ENCODE assay signal across 21 cellular contexts in the genomic region with DNA sequence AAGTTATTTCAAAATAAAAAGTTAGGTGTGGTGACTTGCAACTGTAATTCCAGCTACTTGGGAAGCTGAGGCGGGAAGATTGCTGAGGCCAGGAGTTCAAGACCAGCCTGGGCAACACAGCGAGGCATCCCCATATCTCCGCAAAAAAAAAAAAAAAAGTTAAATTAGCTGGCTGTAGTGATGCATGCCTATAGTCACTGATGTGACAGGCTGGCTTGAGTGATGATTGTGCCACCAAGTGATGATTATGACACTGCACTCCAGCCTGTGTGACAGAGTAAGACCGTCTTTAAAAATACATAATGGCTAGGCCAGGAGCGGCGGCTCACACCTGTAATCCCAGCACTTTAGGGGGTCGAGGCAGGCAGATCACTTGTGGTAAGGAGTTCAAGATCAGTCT. TPM values are rescaled to one million over a fixed set of nuclear protein-coding genes. Genes with fewer than 3 reads are reported as not detected.
DNase-seq lines count a peak whose midpoint lies in the region; ATAC-seq lines count a peak whose summit lies in the region.
"Had no signal": no experiment of that assay in that cellular context is flagged by ENCODE, and none has a peak within 500 bp of the region (broad histone marks: within the 10 kb centered on the region; RNA-seq: fewer than 3 reads in every experiment).

No MANE protein-coding gene starts in this region.

- CTCF ChIA-PET in activated CD4-positive, alpha-beta T cell treated with anti-CD3 and anti-CD28 coated beads, Interleukin-2, amount 10 ng/mL, durations not matched to agents 7 days and 5 days (lab: Charles Lee) = interaction anchor here (1.2 to 5.5 kb wide), 3 partner anchors 10 to 14 kb away, joined by 3 to 27 read pairs (median 4); a partner anchor contains a TSS
- CTCF ChIA-PET in activated CD8-positive, alpha-beta memory T cell treated with anti-CD3 and anti-CD28 coated beads, Interleukin-2, amount 10 ng/mL, durations not matched to agents 7 days and 5 days (lab: Charles Lee) = interaction anchor here (0.8 to 1.6 kb wide), 4 partner anchors 11 to 163 kb away, joined by 3 to 7 read pairs (median 4); a partner anchor contains a TSS

- no peak overlapping the region for H3K4me3 Mint-ChIP-seq in activated CD4-positive, alpha-beta T cell treated with anti-CD3 and anti-CD28 coated beads, Interleukin-2, amount 10 ng/mL, durations not matched to agents 7 days and 5 days
- H3K4me3 Mint-ChIP-seq in activated CD8-positive, alpha-beta memory T cell treated with anti-CD3 and anti-CD28 coated beads, Interleukin-2, amount 10 ng/mL, durations not matched to agents 7 days and 5 days = no peak overlapping the region
- peak overlapping the region; percentile 39 for H3K4me3 Mint-ChIP-seq in T-helper 17 cell
- no peak overlapping the region for H3K4me3 Mint-ChIP-seq in activated naive CD8-positive, alpha-beta T cell treated with anti-CD3 and anti-CD28 coated beads, Interleukin-2, amount 50 U/mL, for 24 hours
- H3K4me3 Mint-ChIP-seq: CD4-positive, CD25-positive, alpha-beta regulatory T cell; CD8-positive, alpha-beta T cell; GM23338; H9 had no signal

- no peak for DNase-seq in activated CD4-positive, alpha-beta T cell treated with anti-CD3 and anti-CD28 coated beads, Interleukin-2, amount 10 ng/mL, durations not matched to agents 7 days and 5 days
- no peak for DNase-seq in activated CD4-positive, alpha-beta T cell treated with anti-CD3 and anti-CD28 coated beads, Interleukin-2, amount 50 U/mL, for 48 hours
- no peak for DNase-seq in activated CD8-positive, alpha-beta memory T cell treated with anti-CD3 and anti-CD28 coated beads, Interleukin-2, amount 10 ng/mL, durations not matched to agents 7 days and 5 days
- no peak for DNase-seq in activated CD8-positive, alpha-beta memory T cell treated with anti-CD3 and anti-CD28 coated beads, Interleukin-2, amount 50 U/mL, for 48 hours
- DNase-seq in T-helper 17 cell (no peak), C1 segment of cervical spinal cord (lab: John Stamatoyannopoulos, UW) (no peak), D341Med (ENCODE audit: low spot score) (no peak)
- DNase-seq in activated naive CD8-positive, alpha-beta T cell treated with anti-CD3 and anti-CD28 coated beads, Interleukin-2, amount 50 U/mL, for 24 hours = no peak
- DNase-seq: Caco-2; CD4-positive, CD25-positive, alpha-beta regulatory T cell; CD8-positive, alpha-beta T cell; DMS 273 treated with DMSO at 0.1 percent for 48 hours; DMS79; EL; GDM1; H9 had no signal

- ATAC-seq in activated CD8-positive, alpha-beta memory T cell treated with anti-CD3 and anti-CD28 coated beads, Interleukin-2, amount 10 ng/mL, durations not matched to agents 7 days and 5 days = no peak
- ATAC-seq in T-helper 17 cell = no peak
- ATAC-seq in activated naive CD8-positive, alpha-beta T cell treated with anti-CD3 and anti-CD28 coated beads, Interleukin-2, amount 50 U/mL, for 24 hours = peak; percentile 25
- ATAC-seq: CD8-positive, alpha-beta T cell; GM12878; GM23338; HCT116 had no signal

- H3K9me3 ChIP-seq in T-helper 17 cell (ENCODE audit: control insufficient read depth, low read length, poor library complexity, severe bottlenecking) = no peaks in the 10 kb centered on the region
- H3K9me3 ChIP-seq: Caco-2 had no signal

- H3K9me3 Mint-ChIP-seq in activated CD4-positive, alpha-beta T cell treated with anti-CD3 and anti-CD28 coated beads, Interleukin-2, amount 10 ng/mL, durations not matched to agents 7 days and 5 days = no peaks in the 10 kb centered on the region
- H3K9me3 Mint-ChIP-seq in activated CD8-positive, alpha-beta memory T cell treated with anti-CD3 and anti-CD28 coated beads, Interleukin-2, amount 10 ng/mL, durations not matched to agents 7 days and 5 days (ENCODE audit: low read depth) = no peaks in the 10 kb centered on the region
- no peaks in the 10 kb centered on the region for H3K9me3 Mint-ChIP-seq in activated naive CD8-positive, alpha-beta T cell treated with anti-CD3 and anti-CD28 coated beads, Interleukin-2, amount 50 U/mL, for 24 hours
- H3K9me3 Mint-ChIP-seq: CD8-positive, alpha-beta T cell; GM23338; H9 had no signal

- no peaks in the 10 kb centered on the region for H3K27me3 Mint-ChIP-seq in activated CD4-positive, alpha-beta T cell treated with anti-CD3 and anti-CD28 coated beads, Interleukin-2, amount 10 ng/mL, durations not matched to agents 7 days and 5 days
- H3K27me3 Mint-ChIP-seq in activated CD8-positive, alpha-beta memory T cell treated with anti-CD3 and anti-CD28 coated beads, Interleukin-2, amount 10 ng/mL, durations not matched to agents 7 days and 5 days = no peaks in the 10 kb centered on the region
- no peaks in the 10 kb centered on the region for H3K27me3 Mint-ChIP-seq in T-helper 17 cell
- H3K27me3 Mint-ChIP-seq in activated naive CD8-positive, alpha-beta T cell treated with anti-CD3 and anti-CD28 coated beads, Interleukin-2, amount 50 U/mL, for 24 hours = no peaks in the 10 kb centered on the region
- H3K27me3 Mint-ChIP-seq: CD4-positive, CD25-positive, alpha-beta regulatory T cell had no signal

- H3K4me1 Mint-ChIP-seq in activated CD4-positive, alpha-beta T cell treated with anti-CD3 and anti-CD28 coated beads, Interleukin-2, amount 10 ng/mL, durations not matched to agents 7 days and 5 days = peaks cover 16% of the 10 kb centered on the region
- H3K4me1 Mint-ChIP-seq in activated CD8-positive, alpha-beta memory T cell treated with anti-CD3 and anti-CD28 coated beads, Interleukin-2, amount 10 ng/mL, durations not matched to agents 7 days and 5 days = peaks cover 41% of the 10 kb centered on the region
- peaks cover 2% of the 10 kb centered on the region for H3K4me1 Mint-ChIP-seq in T-helper 17 cell
- no peaks in the 10 kb centered on the region for H3K4me1 Mint-ChIP-seq in activated naive CD8-positive, alpha-beta T cell treated with anti-CD3 and anti-CD28 coated beads, Interleukin-2, amount 50 U/mL, for 24 hours
- H3K4me1 Mint-ChIP-seq: GM23338, H9 had no signal

- H3K36me3 Mint-ChIP-seq in activated CD4-positive, alpha-beta T cell treated with anti-CD3 and anti-CD28 coated beads, Interleukin-2, amount 10 ng/mL, durations not matched to agents 7 days and 5 days (ENCODE audit: low read depth) = peaks cover 39% of the 10 kb centered on the region
- H3K36me3 Mint-ChIP-seq in activated CD8-positive, alpha-beta memory T cell treated with anti-CD3 and anti-CD28 coated beads, Interleukin-2, amount 10 ng/mL, durations not matched to agents 7 days and 5 days = peaks cover 42% of the 10 kb centered on the region
- H3K36me3 Mint-ChIP-seq in T-helper 17 cell (ENCODE audit: low read depth) = no peaks in the 10 kb centered on the region
- peaks cover 41% of the 10 kb centered on the region for H3K36me3 Mint-ChIP-seq in activated naive CD8-positive, alpha-beta T cell treated with anti-CD3 and anti-CD28 coated beads, Interleukin-2, amount 50 U/mL, for 24 hours (ENCODE audit: low read depth)

- POLR2A ChIA-PET in activated CD4-positive, alpha-beta T cell treated with anti-CD3 and anti-CD28 coated beads, Interleukin-2, amount 10 ng/mL, durations not matched to agents 7 days and 5 days (lab: Charles Lee) = interaction anchor here (1.1 kb wide), 1 partner anchor 171 kb away, joined by 3 read pairs; no protein-coding TSS in a partner anchor

- peak overlapping the region; percentile 31 for H3K27ac Mint-ChIP-seq in activated CD4-positive, alpha-beta T cell treated with anti-CD3 and anti-CD28 coated beads, Interleukin-2, amount 10 ng/mL, durations not matched to agents 7 days and 5 days
- peak overlapping the region; percentile 72 for H3K27ac Mint-ChIP-seq in activated CD8-positive, alpha-beta memory T cell treated with anti-CD3 and anti-CD28 coated beads, Interleukin-2, amount 10 ng/mL, durations not matched to agents 7 days and 5 days
- H3K27ac Mint-ChIP-seq in T-helper 17 cell = no peak overlapping the region
- H3K27ac Mint-ChIP-seq in activated naive CD8-positive, alpha-beta T cell treated with anti-CD3 and anti-CD28 coated beads, Interleukin-2, amount 50 U/mL, for 24 hours = no peak overlapping the region
- H3K27ac Mint-ChIP-seq: CD4-positive, CD25-positive, alpha-beta regulatory T cell; CD8-positive, alpha-beta T cell; GM23338; H9 had no signal

RNA-seq across cellular contexts. Expression of a gene that starts 11.5 kb away (rescaled TPM):
- 10 to 100 TPM; 70.9 to 71.3 TPM for total RNA-seq in activated CD4-positive, alpha-beta T cell treated with anti-CD3 and anti-CD28 coated beads, Interleukin-2, amount 10 ng/mL, durations not matched to agents 7 days and 5 days
- 10 to 100 TPM; 70.8 to 79.8 TPM for total RNA-seq in activated CD8-positive, alpha-beta memory T cell treated with anti-CD3 and anti-CD28 coated beads, Interleukin-2, amount 10 ng/mL, durations not matched to agents 7 days and 5 days
- total RNA-seq in T-helper 17 cell = 10 to 100 TPM; 67.6 to 83.3 TPM

RNA-seq across cellular contexts. Expression of a gene that starts 12.2 kb away (rescaled TPM):
- total RNA-seq in activated CD4-positive, alpha-beta T cell treated with anti-CD3 and anti-CD28 coated beads, Interleukin-2, amount 10 ng/mL, durations not matched to agents 7 days and 5 days = 100 to 1,000 TPM; 387 to 417 TPM
- total RNA-seq in activated CD8-positive, alpha-beta memory T cell treated with anti-CD3 and anti-CD28 coated beads, Interleukin-2, amount 10 ng/mL, durations not matched to agents 7 days and 5 days = 100 to 1,000 TPM; 399 to 472 TPM
- total RNA-seq in T-helper 17 cell = 100 to 1,000 TPM; 193 to 211 TPM

RNA-seq across cellular contexts. Expression of a gene that starts 25.0 kb away (rescaled TPM):
- total RNA-seq in activated CD4-positive, alpha-beta T cell treated with anti-CD3 and anti-CD28 coated beads, Interleukin-2, amount 10 ng/mL, durations not matched to agents 7 days and 5 days = 1 to 10 TPM; 1.1 to 1.7 TPM
- total RNA-seq in activated CD8-positive, alpha-beta memory T cell treated with anti-CD3 and anti-CD28 coated beads, Interleukin-2, amount 10 ng/mL, durations not matched to agents 7 days and 5 days = under 1 TPM; 0.23 to 0.47 TPM
- under 1 TPM; 0.21 to 0.99 TPM for total RNA-seq in T-helper 17 cell
- total RNA-seq: CD4-positive, CD25-positive, alpha-beta regulatory T cell had no signal

RNA-seq across cellular contexts. Expression of a gene that starts 28.3 kb away (rescaled TPM):
- not detected for total RNA-seq in activated CD4-positive, alpha-beta T cell treated with anti-CD3 and anti-CD28 coated beads, Interleukin-2, amount 10 ng/mL, durations not matched to agents 7 days and 5 days
- not detected for total RNA-seq in activated CD8-positive, alpha-beta memory T cell treated with anti-CD3 and anti-CD28 coated beads, Interleukin-2, amount 10 ng/mL, durations not matched to agents 7 days and 5 days
- total RNA-seq in T-helper 17 cell = not detected
- total RNA-seq: A172; A673; CD4-positive, CD25-positive, alpha-beta regulatory T cell; CD8-positive, alpha-beta T cell; GM12878 had no signal

RNA-seq across cellular contexts. Expression of a gene that starts 40.9 kb away (rescaled TPM):
- total RNA-seq in activated CD4-positive, alpha-beta T cell treated with anti-CD3 and anti-CD28 coated beads, Interleukin-2, amount 10 ng/mL, durations not matched to agents 7 days and 5 days = not detected
- total RNA-seq in activated CD8-positive, alpha-beta memory T cell treated with anti-CD3 and anti-CD28 coated beads, Interleukin-2, amount 10 ng/mL, durations not matched to agents 7 days and 5 days = not detected
- total RNA-seq in T-helper 17 cell = not detected
- total RNA-seq: A172; A673; CD4-positive, CD25-positive, alpha-beta regulatory T cell; CD8-positive, alpha-beta T cell; GM12878 had no signal

Comparison
In these comparisons a context has a peak if more than half of its experiments do, and no peak if none do; other contexts are left out.
1. H3K27ac Mint-ChIP-seq: peak in activated CD4-positive, alpha-beta T cell treated with anti-CD3 and anti-CD28 coated beads, Interleukin-2, amount 10 ng/mL, durations not matched to agents 7 days and 5 days (single experiment) and activated CD8-positive, alpha-beta memory T cell treated with anti-CD3 and anti-CD28 coated beads, Interleukin-2, amount 10 ng/mL, durations not matched to agents 7 days and 5 days (single experiment); none in T-helper 17 cell (single experiment) and activated naive CD8-positive, alpha-beta T cell treated with anti-CD3 and anti-CD28 coated beads, Interleukin-2, amount 50 U/mL, for 24 hours (single experiment).